11 cellular contexts compared by ENCODE assay signal in genomic region chr7:92608380-92609322, GRCh38. TPM values are rescaled to one million over a fixed set of nuclear protein-coding genes. Genes with fewer than 3 reads are reported as not detected.
DNase-seq lines count a peak whose midpoint lies in the region; ATAC-seq and TF ChIP-seq lines count a peak whose summit lies in the region.
"Had no signal": no experiment of that assay in that cellular context is flagged by ENCODE, and none has a peak within 500 bp of the region (broad histone marks: within the 10 kb centered on the region; RNA-seq: fewer than 3 reads in every experiment).

No MANE protein-coding gene starts in this region.

- no peak overlapping the region for H3K27ac ChIP-seq in right atrium auricular region
- H3K27ac ChIP-seq: BLaER1 treated with 17β-estradiol and CSF1 and Interleukin-3, amounts not matched to agents 10 nM and 100 nM had no signal

- no peaks in the 10 kb centered on the region for H3K9me3 Mint-ChIP-seq in chondrocyte (ENCODE audit: low read depth)

- ATAC-seq in Right ventricle myocardium superior (ENCODE audit: poor library complexity) (peak; percentile 50), HG03521 (IDR thresholded peaks at IDR 0.05; ENCODE audit: unreplicated experiment) (no peak)

- H3K4me3 ChIP-seq in right atrium auricular region = peak overlapping the region in 1 of 2 donors; percentile 5
- H3K4me3 ChIP-seq: BLaER1 treated with 17β-estradiol and CSF1 and Interleukin-3, amounts not matched to agents 10 nM and 100 nM had no signal

- intact Hi-C loops in Right ventricle myocardium superior (cut with DNase I) = no loop called here

- peak; percentile 50 for DNase-seq in Right ventricle myocardium superior
- DNase-seq in right atrium auricular region (ENCODE audit: low spot score) = no peak
- DNase-seq in chondrocyte (ENCODE audit: low spot score) = no peak
- peak; percentile 42 for DNase-seq in kidney tubule cell (ENCODE audit: low spot score)
- DNase-seq in ureter (ENCODE audit: low spot score) = peak; percentile 54
- DNase-seq in MV-4-11 (lab: John Stamatoyannopoulos, UW) = no peak
- no peak for DNase-seq in activated CD4-positive, alpha-beta T cell treated with anti-CD3 and anti-CD28 coated beads for 4 hours
- DNase-seq: activated naive CD4-positive, alpha-beta T cell treated with Interleukin-2 at 50 U/mL for 16 hours; KG1 had no signal

- no peaks in the 10 kb centered on the region for H3K27me3 Mint-ChIP-seq in chondrocyte (ENCODE audit: low read depth)

- no peak for TF ChIP-seq CTCF in right atrium auricular region (IDR thresholded peaks at IDR 0.05)
- TF ChIP-seq CTCF in chondrocyte (IDR thresholded peaks at IDR 0.05) = no peak

- H3K9me3 ChIP-seq in right atrium auricular region = no peaks in the 10 kb centered on the region
- H3K9me3 ChIP-seq: BLaER1 treated with 17β-estradiol and CSF1 and Interleukin-3, amounts not matched to agents 10 nM and 100 nM had no signal

- peaks cover 13% of the 10 kb centered on the region for H3K36me3 Mint-ChIP-seq in chondrocyte (ENCODE audit: low read depth)

- H3K4me1 ChIP-seq in right atrium auricular region = no peaks in the 10 kb centered on the region
- H3K4me1 ChIP-seq: BLaER1 treated with 17β-estradiol and CSF1 and Interleukin-3, amounts not matched to agents 10 nM and 100 nM had no signal

- peaks cover 47% of the 10 kb centered on the region for H3K4me1 Mint-ChIP-seq in chondrocyte (ENCODE audit: low read depth)

- H3K27ac Mint-ChIP-seq in chondrocyte (ENCODE audit: unreplicated experiment) = peak overlapping the region; percentile 45

- H3K27me3 ChIP-seq in right atrium auricular region = no peaks in the 10 kb centered on the region
- H3K27me3 ChIP-seq: BLaER1 treated with 17β-estradiol and CSF1 and Interleukin-3, amounts not matched to agents 10 nM and 100 nM had no signal

- H3K4me3 Mint-ChIP-seq in chondrocyte (ENCODE audit: unreplicated experiment) = no peak overlapping the region

- no peaks in the 10 kb centered on the region for H3K36me3 ChIP-seq in right atrium auricular region

RNA-seq across cellular contexts. Expression of gene FAM133B, which starts 18.5 kb away (rescaled TPM):
- 13.6 TPM for total RNA-seq in Right ventricle myocardium superior
- total RNA-seq in right atrium auricular region = 10 to 100 TPM in 1 of 2 donors, 1 to 10 TPM in 1; 9.6 to 11.8 TPM
- 12.6 to 15.4 TPM (median 14.4 TPM) in 3 replicates for total RNA-seq in chondrocyte
- 32.5 TPM for total RNA-seq in ureter

Comparison
In these comparisons a context has a peak if more than half of its experiments do, and no peak if none do; other contexts are left out.
1. DNase-seq: peak in Right ventricle myocardium superior (single experiment), kidney tubule cell (single experiment) and ureter (single experiment); none in right atrium auricular region (single experiment), chondrocyte (single experiment), MV-4-11 (single experiment) and activated CD4-positive, alpha-beta T cell treated with anti-CD3 and anti-CD28 coated beads for 4 hours (0 of 2).